Comparison of ENCODE assay signal across 24 cellular contexts in genomic region chr12:71499834-71500233, GRCh38.
"Had no signal": no experiment of that assay in that cellular context is flagged by ENCODE, and none has a peak within 500 bp of the region (broad histone marks: within the 10 kb centered on the region; RNA-seq: fewer than 3 reads in every experiment).

No MANE protein-coding gene starts in this region.

- H3K27me3 ChIP-seq: colonic mucosa, esophagus squamous epithelium, gastrocnemius medialis, left lung had no signal

- H3K4me3 ChIP-seq: colonic mucosa, esophagus squamous epithelium, gastrocnemius medialis, heart right ventricle, left lung, lower lobe of right lung, mucosa of descending colon had no signal

- H3K27ac Mint-ChIP-seq: dendritic cell treated with granulocyte-macrophage colony-stimulating factor and Interleukin-4, amounts not matched to agents 40 ng/mL and 50 ng/mL, for 4 days; effector memory CD8-positive, alpha-beta T cell; endodermal cell; mesothelial cell of epicardium had no signal

- H3K27me3 Mint-ChIP-seq: dendritic cell treated with granulocyte-macrophage colony-stimulating factor and Interleukin-4, amounts not matched to agents 40 ng/mL and 50 ng/mL, for 4 days had no signal

- H3K36me3 ChIP-seq: colonic mucosa, esophagus squamous epithelium, gastrocnemius medialis, heart right ventricle, left lung, lower lobe of right lung had no signal

- H3K9me3 ChIP-seq: colonic mucosa, esophagus squamous epithelium, gastrocnemius medialis, lower lobe of right lung, mucosa of descending colon had no signal

- DNase-seq: colonic mucosa; cortex of kidney; effector CD8-positive, alpha-beta T cell; effector memory CD8-positive, alpha-beta T cell; endodermal cell; erythroblast; esophagus squamous epithelium; foreskin fibroblast; foreskin melanocyte; gastrocnemius medialis; glutamatergic neuron; head of caudate nucleus; heart right ventricle; hippocampal formation; left cardiac atrium; left lung; left ventricle myocardium superior; lower lobe of right lung; mesenchymal stem cell; mucosa of descending colon had no signal

- H3K36me3 Mint-ChIP-seq: mesothelial cell of epicardium had no signal

- H3K9me3 Mint-ChIP-seq: effector memory CD8-positive, alpha-beta T cell had no signal

- H3K4me1 Mint-ChIP-seq: endodermal cell had no signal

- ATAC-seq: effector memory CD8-positive, alpha-beta T cell; esophagus mucosa; heart right ventricle; left cardiac atrium; left lung; left ventricle myocardium superior; lower lobe of right lung; mucosa of descending colon had no signal

- H3K4me1 ChIP-seq: colonic mucosa, esophagus squamous epithelium, heart right ventricle, left lung, lower lobe of right lung had no signal

- H3K27ac ChIP-seq: colonic mucosa, epithelial cell of prostate, esophagus squamous epithelium, heart right ventricle, left lung, lower lobe of right lung had no signal

- H3K4me3 Mint-ChIP-seq: dendritic cell treated with granulocyte-macrophage colony-stimulating factor and Interleukin-4, amounts not matched to agents 40 ng/mL and 50 ng/mL, for 4 days; effector memory CD8-positive, alpha-beta T cell; endodermal cell; mesothelial cell of epicardium had no signal
